10 cellular contexts compared by ENCODE assay signal in genomic region chr1:209207126-209207700, GRCh38.
DNase-seq lines count a peak whose midpoint lies in the region; ATAC-seq and TF ChIP-seq lines count a peak whose summit lies in the region.
"Had no signal": no experiment of that assay in that cellular context is flagged by ENCODE, and none has a peak within 500 bp of the region (broad histone marks: within the 10 kb centered on the region; RNA-seq: fewer than 3 reads in every experiment).

No MANE protein-coding gene starts in this region.

- H3K9ac ChIP-seq in BLaER1 = peak overlapping the region; percentile 61; the same call in 1 of the 2 replicates

- H3K27me3 ChIP-seq in BLaER1 = peaks cover 8% of the 10 kb centered on the region

- H3K4me3 ChIP-seq in BLaER1 = 0 out of 2 replicates have a peak overlapping the region, but pooled peaks have one; percentile 29

- H3K4me2 ChIP-seq in BLaER1 = peak overlapping the region; percentile 83

- H3K9me3 Mint-ChIP-seq in nephron = no peaks in the 10 kb centered on the region
- H3K9me3 Mint-ChIP-seq: activated CD8-positive, alpha-beta T cell treated with anti-CD3 and anti-CD28 coated beads for 36 hours had no signal

- no peaks in the 10 kb centered on the region for H3K36me3 Mint-ChIP-seq in nephron (ENCODE audit: low read depth)

- H3K4me1 Mint-ChIP-seq in nephron = peaks cover 14% of the 10 kb centered on the region

- no peaks in the 10 kb centered on the region for H3K9me3 ChIP-seq in BLaER1

- H3K36me3 ChIP-seq in BLaER1 = no peaks in the 10 kb centered on the region

- peak overlapping the region; percentile 28 to 73 (median 65) for H3K27ac Mint-ChIP-seq in nephron
- H3K27ac Mint-ChIP-seq: activated CD8-positive, alpha-beta T cell treated with anti-CD3 and anti-CD28 coated beads for 36 hours had no signal

- H3K4me1 ChIP-seq in BLaER1 = peaks cover 13% of the 10 kb centered on the region

- ATAC-seq in HG02678 (IDR thresholded peaks at IDR 0.05; ENCODE audit: unreplicated experiment) (peak; percentile 21), GM21717 (IDR thresholded peaks at IDR 0.05; ENCODE audit: unreplicated experiment) (no peak)

- H3K27me3 Mint-ChIP-seq in nephron (ENCODE audit: low read depth) = peaks cover 69% of the 10 kb centered on the region

- H3K4me3 Mint-ChIP-seq in nephron = peak overlapping the region; percentile 74 to 84 (median 80)
- H3K4me3 Mint-ChIP-seq: activated CD8-positive, alpha-beta T cell treated with anti-CD3 and anti-CD28 coated beads for 36 hours had no signal

- H3K27ac ChIP-seq in BLaER1 = peak overlapping the region; percentile 32; the same call in 1 of the 2 replicates

- H4K20me1 ChIP-seq in BLaER1 = no peaks in the 10 kb centered on the region

- DNase-seq in cerebellum (ENCODE audit: low spot score) (peak; percentile 7), activated gamma-delta T cell treated with Interleukin-2 at 50 U/mL for 16 hours (no peak), GM19240 (ENCODE audit: insufficient read length, low spot score) (no peak)
- no peak for DNase-seq in stimulated activated CD4-positive, alpha-beta T cell treated with anti-CD3 and anti-CD28 coated beads, Interleukin-1b, Interleukin-23, amount 100 ng/mL, for 48 hours
- DNase-seq: Karpas-422 had no signal

- no peak for TF ChIP-seq CTCF in nephron (IDR thresholded peaks at IDR 0.05; ENCODE audit: unreplicated experiment in 3 of 3)
